ENCODE assay signal across 9 cellular contexts in genomic region chr7:1455241-1455939, GRCh38. TPM values are rescaled to one million over a fixed set of nuclear protein-coding genes. Genes with fewer than 3 reads are reported as not detected.
DNase-seq lines count a peak whose midpoint lies in the region; ATAC-seq and TF ChIP-seq lines count a peak whose summit lies in the region.
"Had no signal": no experiment of that assay in that cellular context is flagged by ENCODE, and none has a peak within 500 bp of the region (broad histone marks: within the 10 kb centered on the region; RNA-seq: fewer than 3 reads in every experiment).

No MANE protein-coding gene starts in this region.

- no peak for TF ChIP-seq POLR2A in stomach (IDR thresholded peaks at IDR 0.05)

- H3K4me1 Mint-ChIP-seq in WTC11 (peaks cover 4% of the 10 kb centered on the region), glutamatergic neuron (ENCODE audit: low read depth, unreplicated experiment) (peaks cover 12% of the 10 kb centered on the region)

- WGBS in stomach, 5 donors = 28 to 49% (median 42%) methylated on average over 5 to 26 of the region's 26 CpGs

- no peaks in the 10 kb centered on the region for H3K27me3 ChIP-seq in stomach

- DNase-seq in NCI-H1417 (lab: John Stamatoyannopoulos, UW) (peak in 2 of 3 experiments; percentile 89 to 92), WTC11 (ENCODE audit: low spot score) (no peak), kidney tubule cell (ENCODE audit: low spot score) (peak; percentile 92), stomach (peak; percentile 95), glutamatergic neuron (no peak), EL (no peak)
- DNase-seq in activated CD4-positive, alpha-beta T cell treated with anti-CD3 and anti-CD28 coated beads for 48 hours = no peak
- DNase-seq: activated CD4-positive, CD25-positive, alpha-beta regulatory T cell treated with anti-CD3 and anti-CD28 coated beads, Interleukin-2, amount 50 U/mL, for 72 hours; activated naive CD8-positive, alpha-beta T cell treated with anti-CD3 and anti-CD28 coated beads, Interleukin-2, amount 10 ng/mL, durations not matched to agents 7 days and 5 days had no signal

- intact Hi-C loops in stomach (cut with DNase I; ENCODE audit: low total_unique reads) = no loop called here

- no peak for TF ChIP-seq CTCF in WTC11 (IDR thresholded peaks at IDR 0.05)
- TF ChIP-seq CTCF in stomach (IDR thresholded peaks at IDR 0.05) = no peak
- TF ChIP-seq CTCF in glutamatergic neuron (IDR thresholded peaks at IDR 0.05; ENCODE audit: partially characterized antibody, unreplicated experiment) = no peak

- H3K4me3 Mint-ChIP-seq in WTC11 (no peak overlapping the region), glutamatergic neuron (ENCODE audit: unreplicated experiment) (no peak overlapping the region)
- H3K4me3 Mint-ChIP-seq: activated naive CD8-positive, alpha-beta T cell treated with anti-CD3 and anti-CD28 coated beads, Interleukin-2, amount 10 ng/mL, durations not matched to agents 7 days and 5 days had no signal

- CTCF ChIA-PET in WTC11 (lab: Charles Lee) = interaction anchor here (1.2 to 2.3 kb wide), 3 partner anchors 19 to 279 kb away, joined by 3 to 11 read pairs (median 8); no protein-coding TSS in a partner anchor

- H3K36me3 ChIP-seq in stomach = peaks cover 0 to 16% (median 3%) of the 10 kb centered on the region in 4 donors

- ATAC-seq in WTC11 = no peak

- POLR2A ChIA-PET in WTC11 (lab: Charles Lee) = interaction anchor here (0.6 kb wide), 1 partner anchor 1046 kb away, joined by 5 read pairs; no protein-coding TSS in a partner anchor

- H3K27me3 Mint-ChIP-seq in WTC11 (ENCODE audit: low read depth) (no peaks in the 10 kb centered on the region), glutamatergic neuron (ENCODE audit: unreplicated experiment) (peaks cover 6% of the 10 kb centered on the region)

- peaks cover 67 to 92% (median 83%) of the 10 kb centered on the region in 4 donors for H3K4me1 ChIP-seq in stomach

- H3K27ac Mint-ChIP-seq in WTC11 = no peak overlapping the region
- H3K27ac Mint-ChIP-seq in glutamatergic neuron (ENCODE audit: unreplicated experiment) = no peak overlapping the region
- H3K27ac Mint-ChIP-seq: activated naive CD8-positive, alpha-beta T cell treated with anti-CD3 and anti-CD28 coated beads, Interleukin-2, amount 10 ng/mL, durations not matched to agents 7 days and 5 days had no signal

- H3K27ac ChIP-seq in stomach = peak overlapping the region; percentile 80 to 95 (median 87)

- H3K9me3 ChIP-seq in stomach = no peaks in the 10 kb centered on the region

- H3K4me3 ChIP-seq in stomach = peak overlapping the region; percentile 24 to 41 (median 26)

- H3K9me3 Mint-ChIP-seq in WTC11 (no peaks in the 10 kb centered on the region), glutamatergic neuron (ENCODE audit: unreplicated experiment) (no peaks in the 10 kb centered on the region)
- H3K9me3 Mint-ChIP-seq: activated naive CD8-positive, alpha-beta T cell treated with anti-CD3 and anti-CD28 coated beads, Interleukin-2, amount 10 ng/mL, durations not matched to agents 7 days and 5 days had no signal

- H3K36me3 Mint-ChIP-seq in WTC11 (no peaks in the 10 kb centered on the region), glutamatergic neuron (ENCODE audit: unreplicated experiment) (no peaks in the 10 kb centered on the region)
- H3K36me3 Mint-ChIP-seq: activated naive CD8-positive, alpha-beta T cell treated with anti-CD3 and anti-CD28 coated beads, Interleukin-2, amount 10 ng/mL, durations not matched to agents 7 days and 5 days had no signal

- TF ChIP-seq EP300 in stomach (IDR thresholded peaks at IDR 0.05) = no peak

TF ChIP-seq in WTC11, 78 proteins besides CTCF, POLR2A, EP300 and RAD21:
- TF ChIP-seq E2F1 (CRISPR knock-in tag; IDR thresholded peaks at IDR 0.05) (no peak), PRDM15 (CRISPR knock-in tag; IDR thresholded peaks at IDR 0.05) (0 out of 2 replicates have a peak, but pooled peaks have one; percentile 28), ZNF263 (CRISPR knock-in tag; IDR thresholded peaks at IDR 0.05; ENCODE audit: low read depth) (no peak), ZNF317 (CRISPR knock-in tag; IDR thresholded peaks at IDR 0.05; ENCODE audit: borderline replicate concordance, low read depth) (no peak)

RNA-seq across cellular contexts. Expression of gene MICALL2, which starts 3.9 kb away (rescaled TPM):
- 13.6 to 15.7 TPM (median 14.1 TPM) in 3 replicates for total RNA-seq in WTC11 (2021)
- 100 to 1,000 TPM in 3 of 5 donors, 10 to 100 TPM in 2; 30.7 to 263 (median 118) TPM for total RNA-seq in stomach
- polyA plus RNA-seq in stomach = 100 to 1,000 TPM in 1 of 3 donors, 10 to 100 TPM in 2; 85.9 to 110 (median 93.6) TPM
- total RNA-seq in glutamatergic neuron (ENCODE audit: unreplicated experiment) = 28.0 TPM

RNA-seq across cellular contexts. Expression of gene INTS1, which starts 48.8 kb away (rescaled TPM):
- total RNA-seq in WTC11 (2021) (143 to 161 TPM (median 150 TPM) in 3 replicates), stomach (100 to 1,000 TPM in 1 of 5 donors, 10 to 100 TPM in 4; 24.4 to 724 (median 81.7) TPM), glutamatergic neuron (ENCODE audit: unreplicated experiment) (108 TPM)
- polyA plus RNA-seq in stomach = 10 to 100 TPM; 34.2 to 65.4 (median 46.9) TPM

Comparison
In these comparisons a context has a peak if more than half of its experiments do, and no peak if none do; other contexts are left out.
1. DNase-seq: peak in NCI-H1417 (2 of 3), kidney tubule cell (single experiment) and stomach (single experiment); none in WTC11 (single experiment), activated CD4-positive, alpha-beta T cell treated with anti-CD3 and anti-CD28 coated beads for 48 hours (single experiment), glutamatergic neuron (single experiment) and EL (single experiment).